ENCODE assay signal across 13 cellular contexts in genomic region chr16:22198547-22199293, GRCh38. TPM values are rescaled to one million over a fixed set of nuclear protein-coding genes. Genes with fewer than 3 reads are reported as not detected.
DNase-seq lines count a peak whose midpoint lies in the region; TF ChIP-seq lines count a peak whose summit lies in the region.
"Had no signal": no experiment of that assay in that cellular context is flagged by ENCODE, and none has a peak within 500 bp of the region (broad histone marks: within the 10 kb centered on the region; RNA-seq: fewer than 3 reads in every experiment).

No MANE protein-coding gene starts in this region.

- H3K27ac Mint-ChIP-seq in activated CD4-positive, alpha-beta memory T cell treated with anti-CD3 and anti-CD28 coated beads, Interleukin-2, amount 10 ng/mL, durations not matched to agents 7 days and 5 days = peak overlapping the region; percentile 35
- no peak overlapping the region for H3K27ac Mint-ChIP-seq in activated CD4-positive, alpha-beta memory T cell treated with anti-CD3 and anti-CD28 coated beads for 36 hours
- H3K27ac Mint-ChIP-seq in nephron progenitor cell = no peak overlapping the region

- H3K27me3 ChIP-seq in PC-9 (ENCODE audit: insufficient read depth, low read depth) (no peaks in the 10 kb centered on the region), transverse colon (no peaks in the 10 kb centered on the region), mesendoderm (ENCODE audit: insufficient read depth, low read length, poor library complexity) (no peaks in the 10 kb centered on the region)

- H3K4me1 Mint-ChIP-seq in activated CD4-positive, alpha-beta memory T cell treated with anti-CD3 and anti-CD28 coated beads, Interleukin-2, amount 10 ng/mL, durations not matched to agents 7 days and 5 days = peaks cover 35% of the 10 kb centered on the region
- peaks cover 22% of the 10 kb centered on the region for H3K4me1 Mint-ChIP-seq in activated CD4-positive, alpha-beta memory T cell treated with anti-CD3 and anti-CD28 coated beads for 36 hours (ENCODE audit: low read depth)
- peaks cover 6% of the 10 kb centered on the region for H3K4me1 Mint-ChIP-seq in nephron progenitor cell

- no peaks in the 10 kb centered on the region for H3K79me1 ChIP-seq in mesendoderm (ENCODE audit: low read length)

- no peak overlapping the region for H2BK120ac ChIP-seq in mesendoderm (ENCODE audit: low read depth, low read length)

- H3K23ac ChIP-seq in mesendoderm (ENCODE audit: low read length) = no peak overlapping the region

- H3K4me2 ChIP-seq in PC-9 = peak overlapping the region; percentile 49; the same call in 1 of the 2 replicates
- H3K4me2 ChIP-seq in mesendoderm (ENCODE audit: low read length) = no peak overlapping the region

- H2AK5ac ChIP-seq in mesendoderm (ENCODE audit: low read length) = no peak overlapping the region

- no peaks in the 10 kb centered on the region for H3K36me3 ChIP-seq in PC-9 (ENCODE audit: low read depth)
- no peaks in the 10 kb centered on the region for H3K36me3 ChIP-seq in transverse colon
- no peaks in the 10 kb centered on the region for H3K36me3 ChIP-seq in mesendoderm (ENCODE audit: control insufficient read depth, insufficient read depth, low read length)

- WGBS in transverse colon (ENCODE audit: low coverage in 1 of 2), 2 donors = 50 to 82% methylated on average over 2 to 7 of the region's 7 CpGs
- WGBS in mesendoderm (ENCODE audit: extremely low coverage, insufficient coverage, low lambda C conversion rate) = no CpG with 5 or more reads among the region's 7 CpGs

- no peak for DNase-seq in activated CD4-positive, alpha-beta memory T cell treated with anti-CD3 and anti-CD28 coated beads, Interleukin-2, amount 10 ng/mL, durations not matched to agents 7 days and 5 days
- no peak for DNase-seq in activated CD4-positive, alpha-beta memory T cell treated with anti-CD3 and anti-CD28 coated beads for 36 hours
- DNase-seq in PC-9 = no peak
- DNase-seq in fibroblast of peridontal ligament (ENCODE audit: extremely low read depth) = peak; percentile 34
- no peak for DNase-seq in transverse colon
- DNase-seq in mesendoderm = no peak
- no peak for DNase-seq in DMS 273 (lab: John Stamatoyannopoulos, UW; ENCODE audit: unreplicated experiment)
- DNase-seq in nephron progenitor cell = no peak
- DNase-seq: activated CD8-positive, alpha-beta memory T cell treated with anti-CD3 and anti-CD28 coated beads for 24 hours; NCI-H446 treated with DMSO at 0.1 percent for 48 hours had no signal

- H3K56ac ChIP-seq in mesendoderm (ENCODE audit: low read length) = no peak overlapping the region

- no peak overlapping the region for H3K4me3 Mint-ChIP-seq in activated CD4-positive, alpha-beta memory T cell treated with anti-CD3 and anti-CD28 coated beads, Interleukin-2, amount 10 ng/mL, durations not matched to agents 7 days and 5 days
- no peak overlapping the region for H3K4me3 Mint-ChIP-seq in activated CD4-positive, alpha-beta memory T cell treated with anti-CD3 and anti-CD28 coated beads for 36 hours
- no peak overlapping the region for H3K4me3 Mint-ChIP-seq in nephron progenitor cell

- peaks cover 17% of the 10 kb centered on the region for H3K4me1 ChIP-seq in PC-9 (replicated peaks; ENCODE audit: insufficient read depth)
- H3K4me1 ChIP-seq in transverse colon = peaks cover 3 to 32% (median 4%) of the 10 kb centered on the region in 4 donors
- H3K4me1 ChIP-seq in mesendoderm (ENCODE audit: control insufficient read depth, low read depth, low read length) = no peaks in the 10 kb centered on the region

- TF ChIP-seq CTCF in PC-9 (conservative IDR thresholded peaks at IDR 0.05) (no peak), transverse colon (IDR thresholded peaks at IDR 0.05) (no peak), nephron progenitor cell (IDR thresholded peaks at IDR 0.05) (no peak)

- in situ Hi-C loops in transverse colon (cut with MboI; ENCODE audit: low pct_ligation_motif_present in 1 of 4, low pct_unique_long_range_greater_than_20kb in 1 of 4, low sequenced_read_pairs in 3 of 4) = loop anchor here in 1 of 4 donors (5.0 kb wide), 1 partner anchor 99 kb away; the partner anchor contains the start of gene POLR3E

- H3K9ac ChIP-seq in mesendoderm (ENCODE audit: low read length) = no peak overlapping the region

- no peak overlapping the region for H3K4ac ChIP-seq in mesendoderm (ENCODE audit: low read depth, low read length)

- H3K79me2 ChIP-seq in PC-9 (ENCODE audit: low read depth) (no peaks in the 10 kb centered on the region), mesendoderm (ENCODE audit: control insufficient read depth, insufficient read depth, low read length) (no peaks in the 10 kb centered on the region)

- H3F3A ChIP-seq in PC-9 (ENCODE audit: insufficient read depth, low read depth) = peaks cover 42% of the 10 kb centered on the region; the same call in 1 of the 2 replicates

- H4K5ac ChIP-seq in mesendoderm (ENCODE audit: low read length) = no peak overlapping the region

- no TSS peak for BruUV-seq in PC-9 (replicated peaks; lab: Mats Ljungman, UMichigan)

- no peak overlapping the region for H2BK5ac ChIP-seq in mesendoderm (ENCODE audit: low read length)

- H4K20me1 ChIP-seq in PC-9 (ENCODE audit: insufficient read depth) = no peaks in the 10 kb centered on the region

- no peaks in the 10 kb centered on the region for H3K9me3 Mint-ChIP-seq in activated CD4-positive, alpha-beta memory T cell treated with anti-CD3 and anti-CD28 coated beads, Interleukin-2, amount 10 ng/mL, durations not matched to agents 7 days and 5 days
- no peaks in the 10 kb centered on the region for H3K9me3 Mint-ChIP-seq in activated CD4-positive, alpha-beta memory T cell treated with anti-CD3 and anti-CD28 coated beads for 36 hours
- H3K9me3 Mint-ChIP-seq in nephron progenitor cell = no peaks in the 10 kb centered on the region

- CTCF ChIA-PET in activated CD4-positive, alpha-beta memory T cell treated with anti-CD3 and anti-CD28 coated beads, Interleukin-2, amount 10 ng/mL, durations not matched to agents 7 days and 5 days (lab: Charles Lee) = interaction anchor here (1.3 to 14.1 kb wide), 2 partner anchors 8 to 99 kb away, joined by 4 to 183 read pairs; partner anchors contain the start of genes EEF2K and POLR3E
- CTCF ChIA-PET in activated CD4-positive, alpha-beta memory T cell treated with anti-CD3 and anti-CD28 coated beads for 36 hours (lab: Charles Lee) = interaction anchor here (0.9 to 1.7 kb wide), 3 partner anchors 10 to 99 kb away, joined by 3 to 5 read pairs (median 3); no protein-coding TSS in a partner anchor
- CTCF ChIA-PET in PC-9 (lab: Charles Lee) = interaction anchor here (0.6 kb wide), 1 partner anchor 91 kb away, joined by 8 read pairs; no protein-coding TSS in a partner anchor

- peaks cover 1% of the 10 kb centered on the region for H3K27me3 Mint-ChIP-seq in activated CD4-positive, alpha-beta memory T cell treated with anti-CD3 and anti-CD28 coated beads, Interleukin-2, amount 10 ng/mL, durations not matched to agents 7 days and 5 days
- H3K27me3 Mint-ChIP-seq in activated CD4-positive, alpha-beta memory T cell treated with anti-CD3 and anti-CD28 coated beads for 36 hours = peaks cover 2% of the 10 kb centered on the region
- peaks cover 9% of the 10 kb centered on the region for H3K27me3 Mint-ChIP-seq in nephron progenitor cell (ENCODE audit: low read depth, poor library complexity)

- H3K4me3 ChIP-seq in PC-9 = no peak overlapping the region
- H3K4me3 ChIP-seq in transverse colon = no peak overlapping the region
- H3K4me3 ChIP-seq in mesendoderm (ENCODE audit: low read length) = no peak overlapping the region
- H3K4me3 ChIP-seq: lung had no signal

- no peaks in the 10 kb centered on the region for H3K9me2 ChIP-seq in PC-9 (ENCODE audit: insufficient read depth)

- no peak for TF ChIP-seq EP300 in transverse colon (IDR thresholded peaks at IDR 0.05; ENCODE audit: low read depth)

- intact Hi-C loops in activated CD4-positive, alpha-beta memory T cell treated with anti-CD3 and anti-CD28 coated beads for 36 hours (cut with micrococcal nuclease) = loop anchor here (10.0 kb wide), 1 partner anchor 694 kb away; no protein-coding TSS in a partner anchor
- intact Hi-C loops in PC-9 (cut with micrococcal nuclease; ENCODE audit: unreplicated experiment) = loop anchor here (10.0 kb wide), 1 partner anchor 1014 kb away; no protein-coding TSS in a partner anchor
- intact Hi-C loops in transverse colon (cut with DNase I; ENCODE audit: low total_unique reads) = no loop called here

- H3K27ac ChIP-seq in PC-9 (peak overlapping the region; percentile 45; the same call in 1 of the 2 replicates), transverse colon (peak overlapping the region; percentile 62 to 85 (median 75)), mesendoderm (ENCODE audit: low read depth, low read length) (no peak overlapping the region)

- H3K36me3 Mint-ChIP-seq in activated CD4-positive, alpha-beta memory T cell treated with anti-CD3 and anti-CD28 coated beads, Interleukin-2, amount 10 ng/mL, durations not matched to agents 7 days and 5 days (ENCODE audit: low read depth) = peaks cover 9% of the 10 kb centered on the region
- H3K36me3 Mint-ChIP-seq in activated CD4-positive, alpha-beta memory T cell treated with anti-CD3 and anti-CD28 coated beads for 36 hours = peaks cover 2% of the 10 kb centered on the region
- H3K36me3 Mint-ChIP-seq in nephron progenitor cell (ENCODE audit: low read depth) = no peaks in the 10 kb centered on the region

- no peak for TF ChIP-seq POLR2A in transverse colon (IDR thresholded peaks at IDR 0.05)

- no peak overlapping the region for H3K18ac ChIP-seq in mesendoderm (ENCODE audit: low read length)

- H3K9me3 ChIP-seq in PC-9 (ENCODE audit: insufficient read depth, low read depth) = no peaks in the 10 kb centered on the region
- H3K9me3 ChIP-seq in transverse colon = no peaks in the 10 kb centered on the region

- POLR2A ChIA-PET in activated CD4-positive, alpha-beta memory T cell treated with anti-CD3 and anti-CD28 coated beads, Interleukin-2, amount 10 ng/mL, durations not matched to agents 7 days and 5 days (lab: Charles Lee) = interaction anchor here (0.7 to 2.1 kb wide), 3 partner anchors 8 to 98 kb away, joined by 3 to 6 read pairs (median 5); partner anchors contain the start of gene POLR3E
- POLR2A ChIA-PET in activated CD4-positive, alpha-beta memory T cell treated with anti-CD3 and anti-CD28 coated beads for 36 hours (lab: Charles Lee) = no interaction called here
- POLR2A ChIA-PET in PC-9 (lab: Charles Lee; ENCODE audit: unreplicated experiment) = no interaction called here

- no peak overlapping the region for H2AFZ ChIP-seq in PC-9

- no peak overlapping the region for H4K8ac ChIP-seq in mesendoderm (ENCODE audit: low read depth, low read length)

- H2BK15ac ChIP-seq in mesendoderm (replicated peaks; ENCODE audit: low read depth) = no peak overlapping the region

RNA-seq across cellular contexts. Expression of gene EEF2K, which starts 7.4 kb away (rescaled TPM):
- total RNA-seq in activated CD4-positive, alpha-beta memory T cell treated with anti-CD3 and anti-CD28 coated beads, Interleukin-2, amount 10 ng/mL, durations not matched to agents 7 days and 5 days = 10 to 100 TPM; 22.1 to 24.8 TPM
- 10 to 100 TPM; 23.0 to 24.1 TPM for total RNA-seq in activated CD4-positive, alpha-beta memory T cell treated with anti-CD3 and anti-CD28 coated beads for 36 hours
- 29.8 and 34.7 TPM in 2 replicates for total RNA-seq in PC-9 (2021)
- total RNA-seq in transverse colon = 100 to 1,000 TPM in 1 of 4 donors, 10 to 100 TPM in 3; 22.2 to 223 (median 50.1) TPM
- 6.1 TPM for polyA plus RNA-seq in mesendoderm (2013, experiment 1 of 2)
- 5.5 TPM for polyA plus RNA-seq in mesendoderm (2013, experiment 2 of 2)

RNA-seq across cellular contexts. Expression of gene SDR42E2, which starts 36.4 kb away (rescaled TPM):
- total RNA-seq in activated CD4-positive, alpha-beta memory T cell treated with anti-CD3 and anti-CD28 coated beads, Interleukin-2, amount 10 ng/mL, durations not matched to agents 7 days and 5 days = not detected
- under 1 TPM; 0.10 to 0.12 TPM for total RNA-seq in activated CD4-positive, alpha-beta memory T cell treated with anti-CD3 and anti-CD28 coated beads for 36 hours
- total RNA-seq in PC-9 (2021) (not detected in 2 replicates), transverse colon (not detected)
- 0.01 TPM for polyA plus RNA-seq in mesendoderm (2013, experiment 1 of 2)
- 0.03 TPM for polyA plus RNA-seq in mesendoderm (2013, experiment 2 of 2)
- total RNA-seq: cerebellum had no signal
- polyA plus RNA-seq: BJ had no signal
